Comparison of ENCODE assay signal across 8 cellular contexts in the genomic region with DNA sequence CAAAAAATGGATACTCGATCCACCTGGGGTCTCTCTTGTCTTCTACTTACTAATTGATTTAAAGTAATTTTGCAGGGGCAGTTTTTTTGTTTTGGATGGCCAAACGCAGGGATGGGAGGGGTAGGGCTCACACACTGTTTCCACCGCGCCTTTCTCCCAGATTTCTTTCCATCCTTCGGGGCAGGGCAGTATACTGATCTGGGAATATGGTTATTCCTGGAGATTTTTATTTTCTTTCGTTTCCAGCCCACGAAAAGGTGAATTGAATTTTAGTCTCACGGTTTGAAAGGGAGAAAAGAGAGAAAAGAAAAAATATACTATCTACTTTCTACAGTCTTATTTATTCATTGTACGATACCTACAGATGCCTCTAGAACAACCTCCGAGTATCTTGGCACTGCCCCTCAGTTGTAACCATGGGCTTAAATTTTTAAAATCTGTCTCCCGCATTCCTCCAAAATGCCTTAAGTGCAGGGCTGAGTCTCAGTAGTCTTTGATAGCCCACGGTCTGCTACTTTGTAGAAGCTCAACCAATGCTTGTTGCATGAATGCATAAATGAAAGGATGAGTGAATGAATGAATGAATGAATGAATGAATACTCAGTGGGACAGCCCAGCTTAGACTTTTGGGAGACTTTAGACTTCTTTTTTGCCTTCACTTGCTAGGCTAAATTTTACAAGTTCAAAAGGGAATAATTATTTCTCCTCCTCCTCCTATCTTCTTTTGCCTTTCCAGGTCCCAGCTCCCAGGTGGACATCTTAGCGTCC. TPM values are rescaled to one million over a fixed set of nuclear protein-coding genes. Genes with fewer than 3 reads are reported as not detected.
A peak's percentile ranks its signal among the peaks of the same experiment; 100 is the strongest.
DNase-seq lines count a peak whose midpoint lies in the region; ATAC-seq and TF ChIP-seq lines count a peak whose summit lies in the region.

No MANE protein-coding gene starts in this region.

- H3K9me2 ChIP-seq in OCI-LY7 (ENCODE audit: insufficient read depth, low read length) = no peaks in the 10 kb centered on the region

- H3K4me3 ChIP-seq in OCI-LY7 (ENCODE audit: low read depth, low read length, poor library complexity, severe bottlenecking) (peak overlapping the region; percentile 48), epithelial cell of esophagus (ENCODE audit: low read length) (peak overlapping the region; percentile 92), prostate gland (peak overlapping the region; percentile 48 to 49), adrenal gland (peak overlapping the region in 2 of 4 donors; percentile 21 to 64)

- TF ChIP-seq POLR2A in prostate gland (IDR thresholded peaks at IDR 0.05) (no peak), adrenal gland (IDR thresholded peaks at IDR 0.05) (no peak)

- POLR2A ChIA-PET in OCI-LY7 (lab: Charles Lee) = no interaction called here

- peak overlapping the region; percentile 63 for H3K4me2 ChIP-seq in OCI-LY7 (ENCODE audit: low read length)

- BruUV-seq in OCI-LY7 (replicated peaks; lab: Mats Ljungman, UMichigan) = no TSS peak

- ATAC-seq in GM21360 (IDR thresholded peaks at IDR 0.05; ENCODE audit: unreplicated experiment) = no peak

- H3K9me3 ChIP-seq in OCI-LY7 (ENCODE audit: low read length) (peaks cover 10% of the 10 kb centered on the region; the same call in 1 of the 2 replicates), prostate gland (no peaks in the 10 kb centered on the region), adrenal gland (replicated peaks in 1 of 3) (no peaks in the 10 kb centered on the region)

- H3K4me1 ChIP-seq in OCI-LY7 (ENCODE audit: insufficient read depth, low read length, poor library complexity, severe bottlenecking) (peaks cover 35% of the 10 kb centered on the region), prostate gland (replicated peaks) (no peaks in the 10 kb centered on the region), adrenal gland (replicated peaks in 1 of 2) (peaks cover 0 to 13% of the 10 kb centered on the region in 2 donors)

- CTCF ChIA-PET in OCI-LY7 (lab: Charles Lee; ENCODE audit: unreplicated experiment) = no interaction called here

- WGBS in prostate gland = 11% methylated on average over 13 of the region's 13 CpGs
- 8 to 14% (median 11%) methylated on average over 13 of the region's 13 CpGs for WGBS in adrenal gland, 4 donors

- no peak overlapping the region; the same call in 1 of the 2 replicates for H2AFZ ChIP-seq in OCI-LY7 (ENCODE audit: low read length)

- H3K79me2 ChIP-seq in OCI-LY7 (ENCODE audit: insufficient read depth, low read depth, low read length) = no peaks in the 10 kb centered on the region

- intact Hi-C loops in OCI-LY7 (cut with micrococcal nuclease; ENCODE audit: unreplicated experiment) = loop anchor here (5.0 kb wide), 2 partner anchors 80 to 295 kb away; no protein-coding TSS in a partner anchor
- intact Hi-C loops in prostate gland (cut with DNase I) = loop anchor here (2.0 to 5.0 kb wide), 3 partner anchors 19 to 105 kb away; a partner anchor contains a TSS
- intact Hi-C loops in adrenal gland (cut with DNase I) = loop anchor here (5.0 kb wide), 1 partner anchor 40 kb away; no protein-coding TSS in a partner anchor

- H3K27me3 ChIP-seq in prostate gland (replicated peaks; ENCODE audit: insufficient read depth) = no peaks in the 10 kb centered on the region
- no peaks in the 10 kb centered on the region for H3K27me3 ChIP-seq in adrenal gland

- in situ Hi-C loops in G401 (cut with HindIII; ENCODE audit: low sequenced_read_pairs) = no loop called here

- no peaks in the 10 kb centered on the region for H4K20me1 ChIP-seq in OCI-LY7 (ENCODE audit: insufficient read depth, low read length)

- no peaks in the 10 kb centered on the region for H3K36me3 ChIP-seq in OCI-LY7 (ENCODE audit: insufficient read depth, low read length)
- H3K36me3 ChIP-seq in prostate gland = no peaks in the 10 kb centered on the region
- H3K36me3 ChIP-seq in adrenal gland (replicated peaks in 1 of 2) = no peaks in the 10 kb centered on the region

- DNase-seq in G401 (ENCODE audit: low spot score) (peak; percentile 19), OCI-LY7 (ENCODE audit: low spot score) (no peak), epithelial cell of esophagus (ENCODE audit: low read depth) (no peak), prostate gland (ENCODE audit: low spot score) (peak; percentile 58), adrenal gland (no peak), dedifferentiated amniotic fluid mesenchymal stem cell (ENCODE audit: extremely low spot score) (no peak)
- no peak for DNase-seq in stimulated activated CD4-positive, alpha-beta T cell treated with anti-CD3 and anti-CD28 coated beads, Interleukin-2, amount 100 ng/mL, for 24 hours

- H3K27ac ChIP-seq in OCI-LY7 (ENCODE audit: low read depth, low read length, poor library complexity, severe bottlenecking) = no peak overlapping the region
- peak overlapping the region; percentile 79 to 80 for H3K27ac ChIP-seq in prostate gland
- peak overlapping the region in 1 of 5 donors; percentile 78 for H3K27ac ChIP-seq in adrenal gland

- TF ChIP-seq CTCF in OCI-LY7 (conservative IDR thresholded peaks at IDR 0.05; ENCODE audit: low read length) (no peak), epithelial cell of esophagus (IDR thresholded peaks at IDR 0.05; ENCODE audit: insufficient read depth, low read depth, low read length, missing control alignments) (no peak), prostate gland (IDR thresholded peaks at IDR 0.05) (no peak), adrenal gland (IDR thresholded peaks at IDR 0.05) (no peak)

RNA-seq across cellular contexts. Expression of a gene that starts 18.1 kb away (rescaled TPM):
- 126 and 144 TPM in 2 replicates for total RNA-seq in G401 (2014; rRNA removed; shearing (Covaris generic))
- total RNA-seq in OCI-LY7 (2014; rRNA removed; shearing (Covaris generic)) = 126 and 130 TPM in 2 replicates
- 112 and 116 TPM in 2 replicates for total RNA-seq in OCI-LY7 (2022)
- 10 to 100 TPM; 79.2 to 85.7 TPM for total RNA-seq in prostate gland
- 10 to 100 TPM; 38.3 to 67.4 (median 48.2) TPM for total RNA-seq in adrenal gland
- 10 to 100 TPM; 40.4 to 54.6 (median 53.8) TPM for polyA plus RNA-seq in adrenal gland

Comparison
In these comparisons a context has a peak if more than half of its experiments do, and no peak if none do; other contexts are left out.
1. DNase-seq: peak in G401 (single experiment) and prostate gland (single experiment); none in OCI-LY7 (single experiment), epithelial cell of esophagus (single experiment), stimulated activated CD4-positive, alpha-beta T cell treated with anti-CD3 and anti-CD28 coated beads, Interleukin-2, amount 100 ng/mL, for 24 hours (0 of 2), adrenal gland (0 of 7) and dedifferentiated amniotic fluid mesenchymal stem cell (single experiment).